Comparison of ENCODE assay signal across 29 cellular contexts in genomic region chrX:15549189-15550012, GRCh38. TPM values are rescaled to one million over a fixed set of nuclear protein-coding genes. Genes with fewer than 3 reads are reported as not detected.
"Had no signal": no experiment of that assay in that cellular context is flagged by ENCODE, and none has a peak within 500 bp of the region (broad histone marks: within the 10 kb centered on the region; RNA-seq: fewer than 3 reads in every experiment).

No MANE protein-coding gene starts in this region.

- H3K27me3 ChIP-seq: brain microvascular endothelial cell, colonic mucosa, foreskin keratinocyte, transverse colon had no signal

- ATAC-seq: activated naive CD8-positive, alpha-beta T cell treated with anti-CD3 and anti-CD28 coated beads, Interleukin-2, amount 50 U/mL, for 24 hours; foreskin keratinocyte; left colon; psoas muscle; right cardiac atrium; stimulated activated naive CD8-positive, alpha-beta T cell treated with anti-CD3 and anti-CD28 coated beads, Interleukin-15, Interleukin-2, amounts not matched to agents 100 U/mL and 50 U/mL, for 24 hours had no signal

- H3K36me3 ChIP-seq: brain microvascular endothelial cell, colonic mucosa, transverse colon had no signal

- DNase-seq: activated CD4-positive, alpha-beta memory T cell treated with anti-CD3 and anti-CD28 coated beads, Interleukin-2, amount 10 ng/mL, durations not matched to agents 7 days and 5 days; activated CD4-positive, alpha-beta T cell treated with anti-CD3 and anti-CD28 coated beads for 48 hours; activated CD4-positive, CD25-positive, alpha-beta regulatory T cell; activated effector memory CD4-positive, alpha-beta T cell treated with Interleukin-2 at 50 U/mL for 16 hours; activated naive CD4-positive, alpha-beta T cell treated with anti-CD3 and anti-CD28 coated beads, Interleukin-2, amount 10 ng/mL, durations not matched to agents 7 days and 5 days; activated naive CD8-positive, alpha-beta T cell treated with anti-CD3 and anti-CD28 coated beads, Interleukin-2, amount 50 U/mL, for 24 hours; activated T-cell treated with anti-CD3 and anti-CD28 coated beads, Interleukin-2, amount 50 U/mL, for 24 hours; anterior cingulate cortex; brain microvascular endothelial cell; colonic mucosa; foreskin keratinocyte; hippocampal formation; islet precursor cell; left colon; psoas muscle; right cardiac atrium; stimulated activated CD4-positive, alpha-beta T cell treated with anti-CD3 and anti-CD28 coated beads, Interleukin-2, amount 100 ng/mL, for 24 hours; stimulated activated naive CD8-positive, alpha-beta T cell treated with anti-CD3 and anti-CD28 coated beads, Interleukin-15, Interleukin-2, amounts not matched to agents 100 U/mL and 50 U/mL, for 24 hours; substantia nigra; SW 1271; T-helper 2 cell; transverse colon had no signal

- H3K9me3 ChIP-seq: colonic mucosa, psoas muscle, transverse colon had no signal

- H3K4me3 ChIP-seq: colonic mucosa, psoas muscle, transverse colon had no signal

- FAIRE-seq: TTC549 had no signal

- H3K27ac ChIP-seq: brain microvascular endothelial cell, colonic mucosa, foreskin keratinocyte, psoas muscle, transverse colon had no signal

- H3K4me1 ChIP-seq: colonic mucosa, foreskin keratinocyte, psoas muscle, transverse colon had no signal

RNA-seq across cellular contexts. Expression of gene BMX, which starts 48.8 kb away (rescaled TPM):
- total RNA-seq: activated CD4-positive, alpha-beta memory T cell treated with anti-CD3 and anti-CD28 coated beads, Interleukin-2, amount 10 ng/mL, durations not matched to agents 7 days and 5 days; epithelial cell of proximal tubule; fibroblast of lung; foreskin keratinocyte; myocyte had no signal
- polyA plus RNA-seq: fibroblast of lung, foreskin keratinocyte, neural cell had no signal

RNA-seq across cellular contexts. Expression of gene ACE2, which starts 51.4 kb away (rescaled TPM):
- total RNA-seq: activated CD4-positive, alpha-beta memory T cell treated with anti-CD3 and anti-CD28 coated beads, Interleukin-2, amount 10 ng/mL, durations not matched to agents 7 days and 5 days; fibroblast of lung; lung microvascular endothelial cell; myocyte; skeletal muscle tissue had no signal
- polyA plus RNA-seq: fibroblast of lung had no signal
